ENCODE assay signal across 12 cellular contexts in the genomic region with DNA sequence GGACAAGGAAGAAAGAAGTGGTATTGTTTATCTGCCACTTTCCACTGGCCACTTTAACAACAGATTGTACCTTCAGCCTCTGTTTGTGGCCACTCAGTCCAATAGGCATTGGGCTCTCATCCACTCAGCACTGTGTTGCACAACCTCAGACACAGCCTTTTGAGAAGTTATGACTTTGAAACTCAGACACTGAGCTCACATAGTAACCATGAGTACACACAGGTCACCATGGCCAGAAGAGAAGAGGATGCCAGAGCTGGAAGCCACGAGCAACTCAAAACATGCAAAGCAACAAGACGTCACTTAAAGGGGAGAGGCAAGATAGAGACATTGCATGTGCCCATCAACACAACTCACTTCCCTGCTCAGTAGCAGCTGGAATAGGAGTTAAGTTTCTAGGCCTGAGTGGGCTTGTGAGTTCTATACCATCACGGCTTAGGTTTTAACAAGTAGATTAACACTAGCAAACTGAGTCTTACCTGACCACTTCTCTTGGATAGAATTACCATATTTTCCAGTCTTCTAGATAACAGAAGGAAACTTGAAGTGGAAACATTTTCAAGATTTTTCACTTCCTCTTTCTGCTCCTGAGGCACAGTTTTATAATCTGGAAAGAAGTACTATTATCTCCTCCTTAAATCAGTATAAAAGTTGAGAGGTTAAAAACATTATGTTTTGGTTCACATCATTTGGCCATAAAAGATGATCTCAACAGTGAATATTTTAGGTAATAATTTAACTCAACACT.
DNase-seq lines count a peak whose midpoint lies in the region; ATAC-seq and TF ChIP-seq lines count a peak whose summit lies in the region.
"Had no signal": no experiment of that assay in that cellular context is flagged by ENCODE, and none has a peak within 500 bp of the region (broad histone marks: within the 10 kb centered on the region; RNA-seq: fewer than 3 reads in every experiment).

No MANE protein-coding gene starts in this region.

- no peaks in the 10 kb centered on the region for H3K27me3 ChIP-seq in osteoblast (ENCODE audit: insufficient read depth, low read length)
- H3K27me3 ChIP-seq: neural progenitor cell had no signal

- no peaks in the 10 kb centered on the region for H3K36me3 ChIP-seq in osteoblast (ENCODE audit: insufficient read depth, low read length)
- H3K36me3 ChIP-seq: neural progenitor cell had no signal

- no peak overlapping the region for H2AFZ ChIP-seq in osteoblast (ENCODE audit: low read length)
- H2AFZ ChIP-seq: neural progenitor cell had no signal

- H3K9me3 ChIP-seq in osteoblast (ENCODE audit: low read depth, low read length), result peaks cover 4% of the 10 kb centered on the region

- H3K4me2 ChIP-seq in osteoblast (ENCODE audit: insufficient read depth, low read length), result no peak overlapping the region
- H3K4me2 ChIP-seq: neural progenitor cell had no signal

- no peak overlapping the region for H3K4me3 ChIP-seq in osteoblast (ENCODE audit: insufficient read depth, low read length)
- H3K4me3 ChIP-seq: neural progenitor cell had no signal

- no peak overlapping the region for H3K27ac ChIP-seq in osteoblast (ENCODE audit: low read depth, low read length)
- H3K27ac ChIP-seq: neural progenitor cell had no signal

- TF ChIP-seq CTCF in osteoblast (IDR thresholded peaks at IDR 0.05; ENCODE audit: extremely low read depth, low read depth, low read length), result no peak

- H3K79me2 ChIP-seq in osteoblast (ENCODE audit: insufficient read depth, low read length), result no peaks in the 10 kb centered on the region

- no peaks in the 10 kb centered on the region for H3K4me1 ChIP-seq in osteoblast (ENCODE audit: insufficient read depth, low read length)
- H3K4me1 ChIP-seq: neural progenitor cell had no signal

- DNase-seq in OCI-M1 (lab: John Stamatoyannopoulos, UW), result peak; percentile 84
- DNase-seq in fibroblast of the conjunctiva (ENCODE audit: low read depth), result peak; percentile 24
- no peak for DNase-seq in stimulated activated naive CD8-positive, alpha-beta T cell treated with anti-CD3 and anti-CD28 coated beads, Interleukin-15, Interleukin-2, amounts not matched to agents 100 U/mL and 50 U/mL, for 24 hours
- no peak for DNase-seq in NCI-H526 (lab: John Stamatoyannopoulos, UW)
- DNase-seq in osteoblast (ENCODE audit: insufficient read length, low spot score, missing footprints), result no peak
- DNase-seq in DMS53 (lab: John Stamatoyannopoulos, UW), result no peak
- DNase-seq: activated T-cell treated with anti-CD3 and anti-CD28 coated beads, Interleukin-2, amount 50 U/mL, for 1 hour; NCI-H446 treated with DMSO at 0.1 percent for 48 hours; T-cell had no signal

- H4K20me1 ChIP-seq in osteoblast (ENCODE audit: insufficient read depth, low read length), result no peaks in the 10 kb centered on the region

- ATAC-seq in GM19372 (IDR thresholded peaks at IDR 0.05; ENCODE audit: low read depth, unreplicated experiment) (peak; percentile 30), GM21390 (IDR thresholded peaks at IDR 0.05; ENCODE audit: unreplicated experiment) (no peak)
- ATAC-seq in stimulated activated naive CD8-positive, alpha-beta T cell treated with anti-CD3 and anti-CD28 coated beads, Interleukin-15, Interleukin-2, amounts not matched to agents 100 U/mL and 50 U/mL, for 24 hours, result peak; percentile 57
- ATAC-seq: T-cell had no signal

Comparison
In these comparisons a context has a peak if more than half of its experiments do, and no peak if none do; other contexts are left out.
1. DNase-seq: peak in OCI-M1 (single experiment) and fibroblast of the conjunctiva (single experiment); none in stimulated activated naive CD8-positive, alpha-beta T cell treated with anti-CD3 and anti-CD28 coated beads, Interleukin-15, Interleukin-2, amounts not matched to agents 100 U/mL and 50 U/mL, for 24 hours (single experiment), NCI-H526 (0 of 2), osteoblast (single experiment) and DMS53 (single experiment).